ENCODE assay signal across 18 cellular contexts in the genomic region with DNA sequence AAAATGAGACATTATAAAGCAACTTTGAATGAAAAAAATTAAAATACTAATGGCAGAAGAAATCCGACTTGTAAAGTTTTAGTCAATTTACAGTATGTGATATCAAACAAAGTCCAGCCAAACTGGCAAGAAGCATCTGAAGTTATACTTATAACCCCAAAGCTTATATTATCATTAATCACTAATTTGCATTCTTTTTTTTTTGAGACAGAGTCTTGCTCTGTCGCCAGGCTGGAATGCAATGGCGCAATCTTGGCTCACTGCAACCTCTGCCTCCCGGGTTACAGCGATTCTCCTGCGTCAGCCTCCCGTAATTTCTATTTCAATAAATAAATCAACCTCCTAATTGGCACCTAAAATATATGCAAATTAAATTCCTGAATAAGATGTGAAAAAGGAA.
DNase-seq lines count a peak whose midpoint lies in the region; ATAC-seq and TF ChIP-seq lines count a peak whose summit lies in the region.
"Had no signal": no experiment of that assay in that cellular context is flagged by ENCODE, and none has a peak within 500 bp of the region (broad histone marks: within the 10 kb centered on the region; RNA-seq: fewer than 3 reads in every experiment).

No MANE protein-coding gene starts in this region.

- H3K27me3 ChIP-seq in CD8-positive, alpha-beta T cell (ENCODE audit: insufficient read depth, low read length) = no peaks in the 10 kb centered on the region

- no peak overlapping the region for H3K27ac ChIP-seq in CD8-positive, alpha-beta T cell (ENCODE audit: low read depth, low read length)

- intact Hi-C loops in CD8-positive, alpha-beta T cell (cut with DNase I, micrococcal nuclease) = no loop called here

- no peak for ATAC-seq in CD8-positive, alpha-beta T cell
- ATAC-seq: GM23338, Panc1, Right ventricle myocardium inferior, SK-N-SH treated with all-trans-retinoic acid at 6 μM for 48 hours had no signal

- H3K4me3 ChIP-seq in cardiac fibroblast (replicated peaks in 1 of 2; ENCODE audit: low read depth in 2 of 2, low read length in 2 of 2) (no peak overlapping the region), foreskin fibroblast (ENCODE audit: low read depth in 1 of 2, low read length in 2 of 2) (no peak overlapping the region)
- no peak overlapping the region for H3K4me3 ChIP-seq in CD8-positive, alpha-beta T cell (ENCODE audit: low read depth, low read length)
- H3K4me3 ChIP-seq: GM23338 had no signal

- peaks cover 43% of the 10 kb centered on the region for H3K36me3 ChIP-seq in CD8-positive, alpha-beta T cell (ENCODE audit: insufficient read depth, low read length)

- no peaks in the 10 kb centered on the region for H3K4me1 ChIP-seq in CD8-positive, alpha-beta T cell (ENCODE audit: insufficient read depth, low read length)

- no peak for TF ChIP-seq CTCF in cardiac fibroblast (IDR thresholded peaks at IDR 0.05; ENCODE audit: low read depth, low read length)
- TF ChIP-seq CTCF in foreskin fibroblast (IDR thresholded peaks at IDR 0.05; ENCODE audit: low read depth, low read length) = no peak
- TF ChIP-seq CTCF in CD8-positive, alpha-beta T cell (IDR thresholded peaks at IDR 0.05) = no peak

- CTCF ChIA-PET in CD8-positive, alpha-beta T cell (lab: Charles Lee) = no interaction called here

- peaks cover 82% of the 10 kb centered on the region for H3K36me3 Mint-ChIP-seq in CD8-positive, alpha-beta T cell

- no peaks in the 10 kb centered on the region for H3K27me3 Mint-ChIP-seq in CD8-positive, alpha-beta T cell (ENCODE audit: low read depth)

- no peaks in the 10 kb centered on the region for H3K4me1 Mint-ChIP-seq in CD8-positive, alpha-beta T cell (ENCODE audit: low read depth)
- H3K4me1 Mint-ChIP-seq: GM23338 had no signal

- DNase-seq in EL (peak; percentile 52), M059J (ENCODE audit: low read depth) (peak; percentile 15), cardiac fibroblast (ENCODE audit: low read depth in 2 of 2) (peak; percentile 11 to 39), foreskin fibroblast (peak; percentile 19 to 47), NCI-H1092 treated with DMSO at 0.1 percent for 48 hours (lab: John Stamatoyannopoulos, UW) (no peak), NCI-H1105 (lab: John Stamatoyannopoulos, UW) (no peak), cerebellum (ENCODE audit: low spot score) (no peak)
- no peak for DNase-seq in CD8-positive, alpha-beta T cell
- DNase-seq: AML-193; Calu3; CD4-positive, CD25-positive, alpha-beta regulatory T cell; GDM1; Karpas-422; NCI-H146 had no signal

- H3K4me3 Mint-ChIP-seq in CD8-positive, alpha-beta T cell = no peak overlapping the region
- H3K4me3 Mint-ChIP-seq: CD4-positive, CD25-positive, alpha-beta regulatory T cell; GM23338 had no signal

- peaks cover 16% of the 10 kb centered on the region for H3K9me3 Mint-ChIP-seq in CD8-positive, alpha-beta T cell

- peaks cover 10% of the 10 kb centered on the region for H3K9me3 ChIP-seq in CD8-positive, alpha-beta T cell (ENCODE audit: low read length)

- POLR2A ChIA-PET in CD8-positive, alpha-beta T cell (lab: Charles Lee) = no interaction called here

- H3K27ac Mint-ChIP-seq in CD8-positive, alpha-beta T cell = no peak overlapping the region
- H3K27ac Mint-ChIP-seq: CD4-positive, CD25-positive, alpha-beta regulatory T cell; GM23338 had no signal

Comparison
In these comparisons a context has a peak if more than half of its experiments do, and no peak if none do; other contexts are left out.
1. DNase-seq: peak in EL (single experiment), M059J (single experiment), cardiac fibroblast (2 of 2) and foreskin fibroblast (2 of 2); none in NCI-H1092 treated with DMSO at 0.1 percent for 48 hours (single experiment), NCI-H1105 (single experiment), cerebellum (single experiment) and CD8-positive, alpha-beta T cell (0 of 7).